ENCODE assay signal across 30 cellular contexts in the genomic region with DNA sequence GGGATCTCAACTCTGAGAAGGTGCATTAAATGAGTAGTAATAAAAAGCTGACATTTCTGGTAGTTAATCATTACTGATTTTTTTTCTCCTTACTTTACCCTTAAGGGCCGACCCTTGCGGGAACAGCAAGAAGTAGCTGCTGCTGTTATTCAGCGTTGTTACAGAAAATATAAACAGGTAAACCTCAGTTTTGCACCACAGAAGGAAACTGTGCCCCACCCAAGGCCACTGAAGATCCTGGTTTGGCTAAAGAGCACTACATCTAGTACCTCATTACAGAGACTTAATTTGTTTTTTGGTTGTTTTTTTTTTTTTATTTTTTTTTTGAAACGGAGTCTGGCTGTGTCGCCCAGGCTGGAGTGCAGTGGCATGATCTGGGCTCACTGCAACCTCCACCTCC.
"Had no signal": no experiment of that assay in that cellular context is flagged by ENCODE, and none has a peak within 500 bp of the region (broad histone marks: within the 10 kb centered on the region; RNA-seq: fewer than 3 reads in every experiment).

No MANE protein-coding gene starts in this region.

- H3K9me3 Mint-ChIP-seq: activated naive CD4-positive, alpha-beta T cell treated with anti-CD3 and anti-CD28 coated beads for 36 hours; activated naive CD4-positive, alpha-beta T cell treated with anti-CD3 and anti-CD28 coated beads, Interleukin-2, amount 50 U/mL, for 24 hours; activated naive CD8-positive, alpha-beta T cell treated with anti-CD3 and anti-CD28 coated beads for 36 hours; activated naive CD8-positive, alpha-beta T cell treated with anti-CD3 and anti-CD28 coated beads, Interleukin-2, amount 50 U/mL, for 24 hours; activated T-helper 1 cell treated with anti-CD3 and anti-CD28 coated beads, Interleukin-12 subunit alpha, Interleukin-12 subunit beta, Interleukin-2, Interleukin-4 antibody, amounts not matched to agents 30 ng/mL and 10 ng/mL and 1 ng/mL, durations not matched to agents 14 hours and 24 hours and 36 hours; activated T-helper 2 cell treated with anti-CD3 and anti-CD28 coated beads, Interferon-gamma antibody, Interleukin-2, Interleukin-4, amounts not matched to agents 10 μg/mL and 5 μg/mL and 100 μg/mL, durations not matched to agents 14 hours and 24 hours and 36 hours; dendritic cell treated with granulocyte-macrophage colony-stimulating factor and Interleukin-4, amounts not matched to agents 40 ng/mL and 50 ng/mL, for 4 days had no signal

- H3K27me3 ChIP-seq: adrenal gland, body of pancreas, dorsolateral prefrontal cortex, esophagus muscularis mucosa, foreskin keratinocyte, gastrocnemius medialis, heart right ventricle had no signal

- H3K9me3 ChIP-seq: adrenal gland, body of pancreas, esophagus muscularis mucosa, gastrocnemius medialis, heart right ventricle had no signal

- H3K4me3 ChIP-seq: adrenal gland, body of pancreas, coronary artery, dorsolateral prefrontal cortex, esophagus muscularis mucosa, gastrocnemius medialis, heart right ventricle had no signal

- H3K27me3 Mint-ChIP-seq: activated CD4-positive, alpha-beta T cell treated with anti-CD3 and anti-CD28 coated beads for 36 hours; activated naive CD4-positive, alpha-beta T cell treated with anti-CD3 and anti-CD28 coated beads, Interleukin-2, amount 50 U/mL, for 24 hours; activated naive CD8-positive, alpha-beta T cell treated with anti-CD3 and anti-CD28 coated beads for 36 hours; activated naive CD8-positive, alpha-beta T cell treated with anti-CD3 and anti-CD28 coated beads, Interleukin-2, amount 50 U/mL, for 24 hours; dendritic cell treated with granulocyte-macrophage colony-stimulating factor and Interleukin-4, amounts not matched to agents 40 ng/mL and 50 ng/mL, for 4 days had no signal

- H3K27ac ChIP-seq: adrenal gland, body of pancreas, coronary artery, esophagus muscularis mucosa, foreskin keratinocyte, gastrocnemius medialis, heart right ventricle had no signal

- H3K36me3 ChIP-seq: adrenal gland, gastrocnemius medialis had no signal

- DNase-seq: activated CD4-positive, alpha-beta T cell treated with anti-CD3 and anti-CD28 coated beads for 36 hours; activated CD4-positive, alpha-beta T cell treated with anti-CD3 and anti-CD28 coated beads, Interleukin-2, amount 50 U/mL, for 1 hour; activated CD4-positive, alpha-beta T cell treated with anti-CD3 and anti-CD28 coated beads, Interleukin-2, amount 50 U/mL, for 48 hours; activated CD4-positive, CD25-positive, alpha-beta regulatory T cell; activated CD4-positive, CD25-positive, alpha-beta regulatory T cell treated with anti-CD3 and anti-CD28 coated beads, Interleukin-2, amount 50 U/mL, for 72 hours; activated effector memory CD4-positive, alpha-beta T cell treated with anti-CD3 and anti-CD28 coated beads, Interleukin-2, amount 50 U/mL, for 16 hours; activated naive CD4-positive, alpha-beta T cell treated with anti-CD3 and anti-CD28 coated beads for 36 hours; activated naive CD8-positive, alpha-beta T cell treated with anti-CD3 and anti-CD28 coated beads for 36 hours; activated naive CD8-positive, alpha-beta T cell treated with anti-CD3 and anti-CD28 coated beads, Interleukin-2, amount 50 U/mL, for 24 hours; activated T-cell treated with anti-CD3 and anti-CD28 coated beads, Interleukin-2, amount 50 U/mL, for 1 hour; activated T-cell treated with anti-CD3 and anti-CD28 coated beads, Interleukin-2, amount 50 U/mL, for 48 hours; adrenal gland; amygdala; aorta; body of pancreas; caudate nucleus; dorsolateral prefrontal cortex; effector memory CD4-positive, alpha-beta T cell; erythroblast; foreskin keratinocyte; gastrocnemius medialis; heart right ventricle; T-helper 1 cell; T-helper 2 cell had no signal

- H3K27ac Mint-ChIP-seq: activated CD4-positive, alpha-beta T cell treated with anti-CD3 and anti-CD28 coated beads for 36 hours; activated naive CD4-positive, alpha-beta T cell treated with anti-CD3 and anti-CD28 coated beads for 36 hours; activated naive CD4-positive, alpha-beta T cell treated with anti-CD3 and anti-CD28 coated beads, Interleukin-2, amount 50 U/mL, for 24 hours; activated naive CD8-positive, alpha-beta T cell treated with anti-CD3 and anti-CD28 coated beads for 36 hours; activated naive CD8-positive, alpha-beta T cell treated with anti-CD3 and anti-CD28 coated beads, Interleukin-2, amount 50 U/mL, for 24 hours; activated T-helper 1 cell treated with anti-CD3 and anti-CD28 coated beads, Interleukin-12 subunit alpha, Interleukin-12 subunit beta, Interleukin-2, Interleukin-4 antibody, amounts not matched to agents 30 ng/mL and 10 ng/mL and 1 ng/mL, durations not matched to agents 14 hours and 24 hours and 36 hours; activated T-helper 2 cell treated with anti-CD3 and anti-CD28 coated beads, Interferon-gamma antibody, Interleukin-2, Interleukin-4, amounts not matched to agents 10 μg/mL and 5 μg/mL and 100 μg/mL, durations not matched to agents 14 hours and 24 hours and 36 hours; dendritic cell treated with granulocyte-macrophage colony-stimulating factor and Interleukin-4, amounts not matched to agents 40 ng/mL and 50 ng/mL, for 4 days had no signal

- H3K4me1 ChIP-seq: adrenal gland, gastrocnemius medialis had no signal

- H3K4me1 Mint-ChIP-seq: activated naive CD8-positive, alpha-beta T cell treated with anti-CD3 and anti-CD28 coated beads for 36 hours had no signal

- H3K36me3 Mint-ChIP-seq: activated naive CD4-positive, alpha-beta T cell treated with anti-CD3 and anti-CD28 coated beads, Interleukin-2, amount 50 U/mL, for 24 hours; activated naive CD8-positive, alpha-beta T cell treated with anti-CD3 and anti-CD28 coated beads for 36 hours had no signal

- H3K4me3 Mint-ChIP-seq: activated CD4-positive, alpha-beta T cell treated with anti-CD3 and anti-CD28 coated beads for 36 hours; activated naive CD4-positive, alpha-beta T cell treated with anti-CD3 and anti-CD28 coated beads for 36 hours; activated naive CD4-positive, alpha-beta T cell treated with anti-CD3 and anti-CD28 coated beads, Interleukin-2, amount 50 U/mL, for 24 hours; activated naive CD8-positive, alpha-beta T cell treated with anti-CD3 and anti-CD28 coated beads for 36 hours; activated naive CD8-positive, alpha-beta T cell treated with anti-CD3 and anti-CD28 coated beads, Interleukin-2, amount 50 U/mL, for 24 hours; activated T-helper 1 cell treated with anti-CD3 and anti-CD28 coated beads, Interleukin-12 subunit alpha, Interleukin-12 subunit beta, Interleukin-2, Interleukin-4 antibody, amounts not matched to agents 30 ng/mL and 10 ng/mL and 1 ng/mL, durations not matched to agents 14 hours and 24 hours and 36 hours; dendritic cell treated with granulocyte-macrophage colony-stimulating factor and Interleukin-4, amounts not matched to agents 40 ng/mL and 50 ng/mL, for 4 days had no signal

- ATAC-seq: activated CD4-positive, alpha-beta T cell treated with anti-CD3 and anti-CD28 coated beads for 36 hours; activated naive CD8-positive, alpha-beta T cell treated with anti-CD3 and anti-CD28 coated beads, Interleukin-2, amount 50 U/mL, for 24 hours; body of pancreas; foreskin keratinocyte; gastrocnemius medialis; heart right ventricle had no signal
